Comparison of ENCODE assay signal across 26 cellular contexts in the genomic region with DNA sequence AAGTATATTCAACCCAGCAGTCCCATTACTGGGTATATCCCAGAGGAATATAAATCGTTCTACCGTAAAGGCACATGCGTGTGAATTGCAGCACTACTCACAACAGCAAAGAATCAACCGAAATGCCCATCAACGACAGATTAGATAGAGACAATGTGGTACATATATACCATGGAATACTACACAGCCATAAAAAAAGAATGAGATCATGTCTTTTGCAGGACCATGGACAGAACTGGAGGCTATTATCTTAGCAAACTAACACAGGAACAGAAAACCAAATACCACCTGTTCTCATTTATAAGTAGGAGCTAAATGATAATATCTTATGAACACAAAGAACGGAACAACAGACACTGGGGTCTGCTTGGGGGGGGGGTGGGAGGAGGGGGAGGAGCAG.
"Had no signal": no experiment of that assay in that cellular context is flagged by ENCODE, and none has a peak within 500 bp of the region (broad histone marks: within the 10 kb centered on the region; RNA-seq: fewer than 3 reads in every experiment).

No MANE protein-coding gene starts in this region.

- H3K27me3 ChIP-seq: neural progenitor cell, neutrophil, right atrium auricular region, right lobe of liver, tibial nerve, uterus had no signal

- H3K4me2 ChIP-seq: neural progenitor cell, smooth muscle cell had no signal

- H3K27ac ChIP-seq: left ventricle myocardium inferior, neural progenitor cell, neutrophil, right atrium auricular region, right lobe of liver, tibial nerve, uterus had no signal

- H3K36me3 Mint-ChIP-seq: mesothelial cell of epicardium; naive B cell; natural killer cell; neural progenitor cell; stimulated activated memory B cell treated with anti-CD40 and anti-IgM and Interleukin-4, amounts not matched to agents 10 μg/mL and 1 μg/mL and 100 μg/mL, for 72 hours; type B pancreatic cell had no signal

- ATAC-seq: natural killer cell; right lobe of liver; stimulated activated memory B cell treated with anti-CD40 and anti-IgM and Interleukin-4, amounts not matched to agents 10 μg/mL and 1 μg/mL and 100 μg/mL, for 72 hours; stimulated activated naive CD8-positive, alpha-beta T cell treated with anti-CD3 and anti-CD28 coated beads, Interleukin-15, amount 100 ng/mL, for 72 hours had no signal

- H3K9me3 ChIP-seq: left ventricle myocardium inferior, neutrophil, right atrium auricular region, right lobe of liver, tibial nerve, uterus had no signal

- H3K4me3 ChIP-seq: left ventricle myocardium inferior, lung, neural progenitor cell, right atrium auricular region, right lobe of liver, smooth muscle cell, tibial nerve, uterus had no signal

- H3K27ac Mint-ChIP-seq: mesothelial cell of epicardium; naive B cell; natural killer cell; nephron progenitor cell; neural progenitor cell; progenitor cell of endocrine pancreas; stimulated activated memory B cell treated with anti-CD40 and anti-IgM and Interleukin-4, amounts not matched to agents 10 μg/mL and 1 μg/mL and 100 μg/mL, for 72 hours; stimulated activated naive CD8-positive, alpha-beta T cell treated with anti-CD3 and anti-CD28 coated beads, Interleukin-15, amount 100 ng/mL, for 72 hours; type B pancreatic cell had no signal

- H3K9ac ChIP-seq: neural progenitor cell had no signal

- H3K27me3 Mint-ChIP-seq: stimulated activated memory B cell treated with anti-CD40 and anti-IgM and Interleukin-4, amounts not matched to agents 10 μg/mL and 1 μg/mL and 100 μg/mL, for 72 hours; stimulated activated naive CD8-positive, alpha-beta T cell treated with anti-CD3 and anti-CD28 coated beads, Interleukin-15, amount 100 ng/mL, for 72 hours; type B pancreatic cell had no signal

- H3K4me3 Mint-ChIP-seq: mesothelial cell of epicardium; naive B cell; natural killer cell; nephron progenitor cell; neural progenitor cell; stimulated activated memory B cell treated with anti-CD40 and anti-IgM and Interleukin-4, amounts not matched to agents 10 μg/mL and 1 μg/mL and 100 μg/mL, for 72 hours; stimulated activated naive CD8-positive, alpha-beta T cell treated with anti-CD3 and anti-CD28 coated beads, Interleukin-15, amount 100 ng/mL, for 72 hours; type B pancreatic cell had no signal

- H2AFZ ChIP-seq: neural progenitor cell had no signal

- H3K4me1 Mint-ChIP-seq: naive B cell; natural killer cell; neural progenitor cell; stimulated activated memory B cell treated with anti-CD40 and anti-IgM and Interleukin-4, amounts not matched to agents 10 μg/mL and 1 μg/mL and 100 μg/mL, for 72 hours; stimulated activated naive CD8-positive, alpha-beta T cell treated with anti-CD3 and anti-CD28 coated beads, Interleukin-15, amount 100 ng/mL, for 72 hours had no signal

- H3K4me1 ChIP-seq: neural progenitor cell, right lobe of liver, uterus had no signal

- DNase-seq: islet precursor cell; left ventricle myocardium inferior; mesendoderm; naive B cell; natural killer cell; nephron progenitor cell; occipital lobe; right lobe of liver; stimulated activated CD4-positive, alpha-beta T cell treated with anti-CD3 and anti-CD28 coated beads, Interleukin-1b, Interleukin-23, amount 100 ng/mL, for 48 hours; stimulated activated CD4-positive, alpha-beta T cell treated with anti-CD3 and anti-CD28 coated beads, Interleukin-2, amount 100 ng/mL, for 48 hours; stimulated activated CD4-positive, alpha-beta T cell treated with anti-CD3 and anti-CD28 coated beads, Interleukin-4, amount 100 ng/mL, for 4 hours; stimulated activated CD8-positive, alpha-beta memory T cell treated with anti-CD3 and anti-CD28 coated beads, Interleukin-4, amount 100 ng/mL, for 48 hours; stimulated activated naive CD4-positive, alpha-beta T cell treated with Interleukin-2 at 50 U/mL for 16 hours; stimulated activated naive CD8-positive, alpha-beta T cell treated with anti-CD3 and anti-CD28 coated beads, Interleukin-15, amount 100 ng/mL, for 72 hours; substantia nigra; uterus had no signal

- H3K36me3 ChIP-seq: left ventricle myocardium inferior, neural progenitor cell, neutrophil, right atrium auricular region, right lobe of liver, tibial nerve, uterus had no signal

- H3K9me3 Mint-ChIP-seq: naive B cell; natural killer cell; nephron progenitor cell; neural progenitor cell; stimulated activated memory B cell treated with anti-CD40 and anti-IgM and Interleukin-4, amounts not matched to agents 10 μg/mL and 1 μg/mL and 100 μg/mL, for 72 hours; stimulated activated naive CD8-positive, alpha-beta T cell treated with anti-CD3 and anti-CD28 coated beads, Interleukin-15, amount 100 ng/mL, for 72 hours; type B pancreatic cell had no signal
